Comparison of ENCODE assay signal across 29 cellular contexts in genomic region chr7:20993693-20994092, GRCh38.
"Had no signal": no experiment of that assay in that cellular context is flagged by ENCODE, and none has a peak within 500 bp of the region (broad histone marks: within the 10 kb centered on the region; RNA-seq: fewer than 3 reads in every experiment).

No MANE protein-coding gene starts in this region.

- ATAC-seq: natural killer cell; psoas muscle; right cardiac atrium; right lobe of liver; stimulated activated memory B cell treated with anti-CD40 and anti-IgM and Interleukin-4, amounts not matched to agents 10 μg/mL and 1 μg/mL and 100 μg/mL, for 72 hours; stimulated activated naive CD8-positive, alpha-beta T cell treated with anti-CD3 and anti-CD28 coated beads, Interleukin-15, amount 100 ng/mL, for 72 hours; stimulated activated naive CD8-positive, alpha-beta T cell treated with anti-CD3 and anti-CD28 coated beads, Interleukin-15, Interleukin-2, amounts not matched to agents 100 U/mL and 50 U/mL, for 24 hours; upper lobe of right lung had no signal

- H3K27ac ChIP-seq: neural progenitor cell, ovary, parathyroid adenoma, psoas muscle, right lobe of liver, sigmoid colon, suprapubic skin, testis, tibial artery, transverse colon, upper lobe of right lung, uterus had no signal

- H3K27me3 ChIP-seq: neural progenitor cell, ovary, right lobe of liver, sigmoid colon, suprapubic skin, testis, tibial artery, transverse colon, upper lobe of right lung, uterus had no signal

- H3K27ac Mint-ChIP-seq: natural killer cell; nephron; neural progenitor cell; progenitor cell of endocrine pancreas; stimulated activated memory B cell treated with anti-CD40 and anti-IgM and Interleukin-4, amounts not matched to agents 10 μg/mL and 1 μg/mL and 100 μg/mL, for 72 hours; stimulated activated naive CD8-positive, alpha-beta T cell treated with anti-CD3 and anti-CD28 coated beads, Interleukin-15, amount 100 ng/mL, for 72 hours; type B pancreatic cell had no signal

- H2AFZ ChIP-seq: neural progenitor cell, parathyroid adenoma had no signal

- H3K4me3 Mint-ChIP-seq: natural killer cell; nephron; neural progenitor cell; stimulated activated memory B cell treated with anti-CD40 and anti-IgM and Interleukin-4, amounts not matched to agents 10 μg/mL and 1 μg/mL and 100 μg/mL, for 72 hours; stimulated activated naive CD8-positive, alpha-beta T cell treated with anti-CD3 and anti-CD28 coated beads, Interleukin-15, amount 100 ng/mL, for 72 hours; type B pancreatic cell had no signal

- H3K4me2 ChIP-seq: neural progenitor cell had no signal

- H3K36me3 Mint-ChIP-seq: natural killer cell; stimulated activated memory B cell treated with anti-CD40 and anti-IgM and Interleukin-4, amounts not matched to agents 10 μg/mL and 1 μg/mL and 100 μg/mL, for 72 hours had no signal

- H3K36me3 ChIP-seq: ovary, right lobe of liver, sigmoid colon, suprapubic skin, tibial artery, transverse colon, upper lobe of right lung, uterus had no signal

- H3K9me3 Mint-ChIP-seq: natural killer cell; stimulated activated memory B cell treated with anti-CD40 and anti-IgM and Interleukin-4, amounts not matched to agents 10 μg/mL and 1 μg/mL and 100 μg/mL, for 72 hours; type B pancreatic cell had no signal

- H3K4me1 Mint-ChIP-seq: natural killer cell; nephron; stimulated activated memory B cell treated with anti-CD40 and anti-IgM and Interleukin-4, amounts not matched to agents 10 μg/mL and 1 μg/mL and 100 μg/mL, for 72 hours; stimulated activated naive CD8-positive, alpha-beta T cell treated with anti-CD3 and anti-CD28 coated beads, Interleukin-15, amount 100 ng/mL, for 72 hours had no signal

- DNase-seq: natural killer cell; occipital lobe; ovary; posterior cingulate gyrus; psoas muscle; right cardiac atrium; right lobe of liver; sigmoid colon; small intestine; stimulated activated CD4-positive, alpha-beta T cell treated with anti-CD3 and anti-CD28 coated beads, Interleukin-15, amount 100 ng/mL, for 24 hours; stimulated activated CD4-positive, alpha-beta T cell treated with anti-CD3 and anti-CD28 coated beads, Interleukin-2, amount 100 ng/mL, for 24 hours; stimulated activated CD4-positive, alpha-beta T cell treated with anti-CD3 and anti-CD28 coated beads, Interleukin-2, amount 100 ng/mL, for 48 hours; stimulated activated CD4-positive, alpha-beta T cell treated with anti-CD3 and anti-CD28 coated beads, Interleukin-4, amount 100 ng/mL, for 24 hours; stimulated activated naive CD4-positive, alpha-beta T cell; stimulated activated naive CD8-positive, alpha-beta T cell treated with anti-CD3 and anti-CD28 coated beads, Interleukin-15, amount 100 ng/mL, for 72 hours; stimulated activated naive CD8-positive, alpha-beta T cell treated with anti-CD3 and anti-CD28 coated beads, Interleukin-15, Interleukin-2, amounts not matched to agents 100 U/mL and 50 U/mL, for 24 hours; substantia nigra; testis; tibial artery; transverse colon; upper lobe of right lung; uterus had no signal

- H3K9me3 ChIP-seq: ovary, psoas muscle, right lobe of liver, sigmoid colon, suprapubic skin, testis, tibial artery, upper lobe of right lung, uterus had no signal

- H3K27me3 Mint-ChIP-seq: progenitor cell of endocrine pancreas; stimulated activated memory B cell treated with anti-CD40 and anti-IgM and Interleukin-4, amounts not matched to agents 10 μg/mL and 1 μg/mL and 100 μg/mL, for 72 hours; stimulated activated naive CD8-positive, alpha-beta T cell treated with anti-CD3 and anti-CD28 coated beads, Interleukin-15, amount 100 ng/mL, for 72 hours had no signal

- FAIRE-seq: small intestine had no signal

- H3K4me3 ChIP-seq: neural progenitor cell, ovary, psoas muscle, right lobe of liver, sigmoid colon, suprapubic skin, testis, tibial artery, transverse colon, upper lobe of right lung, uterus had no signal

- H3K9ac ChIP-seq: neural progenitor cell, parathyroid adenoma had no signal

- H3K79me2 ChIP-seq: parathyroid adenoma had no signal

- H3K4me1 ChIP-seq: parathyroid adenoma, psoas muscle, right lobe of liver, sigmoid colon, suprapubic skin, testis, tibial artery, transverse colon, upper lobe of right lung, uterus had no signal
